ENCODE assay signal across 2 cellular contexts in the genomic region with DNA sequence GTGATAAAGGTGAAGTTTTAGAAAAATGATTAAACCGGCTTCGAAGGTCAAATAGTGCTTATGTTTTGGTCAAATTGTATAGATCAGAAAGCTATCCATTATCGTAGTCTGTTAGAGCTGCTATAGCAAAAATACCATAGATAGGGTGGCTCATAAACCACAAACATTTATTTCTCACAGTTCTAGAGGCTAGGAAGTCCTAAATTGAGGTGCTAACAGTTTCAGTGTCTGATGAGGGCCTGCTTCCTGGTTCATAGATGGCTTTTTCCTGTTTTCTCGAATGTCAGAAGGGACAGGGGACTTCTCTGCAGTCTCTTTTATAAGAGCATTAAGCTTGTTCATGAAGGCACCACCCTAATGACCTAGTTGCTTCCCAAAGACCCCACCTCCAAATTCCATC.
TF ChIP-seq lines count a peak whose summit lies in the region.

No MANE protein-coding gene starts in this region.

TF ChIP-seq in IMR-90, 13 proteins besides CTCF, POLR2A, EP300 and RAD21:
- TF ChIP-seq NFE2L2 (IDR thresholded peaks at IDR 0.05; ENCODE audit: low read depth, low read length) (no peak), MXI1 (IDR thresholded peaks at IDR 0.05; ENCODE audit: borderline replicate concordance, low read depth, low read length) (no peak), RCOR1 (IDR thresholded peaks at IDR 0.05; ENCODE audit: insufficient replicate concordance, low read length) (no peak), CEBPB (IDR thresholded peaks at IDR 0.05; ENCODE audit: low read depth, low read length) (no peak), CHD1 (IDR thresholded peaks at IDR 0.05; ENCODE audit: low read depth, low read length) (no peak), MAZ (IDR thresholded peaks at IDR 0.05; ENCODE audit: borderline replicate concordance, low read depth, low read length) (no peak)
- TF ChIP-seq, protein P1, sequence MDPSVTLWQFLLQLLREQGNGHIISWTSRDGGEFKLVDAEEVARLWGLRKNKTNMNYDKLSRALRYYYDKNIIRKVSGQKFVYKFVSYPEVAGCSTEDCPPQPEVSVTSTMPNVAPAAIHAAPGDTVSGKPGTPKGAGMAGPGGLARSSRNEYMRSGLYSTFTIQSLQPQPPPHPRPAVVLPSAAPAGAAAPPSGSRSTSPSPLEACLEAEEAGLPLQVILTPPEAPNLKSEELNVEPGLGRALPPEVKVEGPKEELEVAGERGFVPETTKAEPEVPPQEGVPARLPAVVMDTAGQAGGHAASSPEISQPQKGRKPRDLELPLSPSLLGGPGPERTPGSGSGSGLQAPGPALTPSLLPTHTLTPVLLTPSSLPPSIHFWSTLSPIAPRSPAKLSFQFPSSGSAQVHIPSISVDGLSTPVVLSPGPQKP (IDR thresholded peaks at IDR 0.05; ENCODE audit: borderline replicate concordance, low read depth, low read length), result no peak

TF ChIP-seq in WTC11, 78 proteins besides CTCF, POLR2A, EP300 and RAD21:
- TF ChIP-seq GTF2I (CRISPR knock-in tag; conservative IDR thresholded peaks at IDR 0.05) (no peak), SP1 (CRISPR knock-in tag; conservative IDR thresholded peaks at IDR 0.05) (no peak), ZNF416 (CRISPR knock-in tag; IDR thresholded peaks at IDR 0.05) (no peak), ZNF396 (CRISPR knock-in tag; IDR thresholded peaks at IDR 0.05; ENCODE audit: borderline replicate concordance) (no peak), NR3C1 (CRISPR knock-in tag; conservative IDR thresholded peaks at IDR 0.05; ENCODE audit: low read depth) (no peak), CBFB (CRISPR knock-in tag; IDR thresholded peaks at IDR 0.05; ENCODE audit: low read depth) (no peak), GRHL2 (CRISPR knock-in tag; IDR thresholded peaks at IDR 0.05; ENCODE audit: insufficient replicate concordance, severe bottlenecking) (no peak), FOXJ3 (CRISPR knock-in tag; IDR thresholded peaks at IDR 0.05; ENCODE audit: borderline replicate concordance) (no peak), CDX4 (CRISPR knock-in tag; IDR thresholded peaks at IDR 0.05; ENCODE audit: borderline replicate concordance) (no peak), NFATC4 (CRISPR knock-in tag; IDR thresholded peaks at IDR 0.05) (no peak), FOXK1 (CRISPR knock-in tag; IDR thresholded peaks at IDR 0.05) (no peak), NFE2L1 (CRISPR knock-in tag; IDR thresholded peaks at IDR 0.05) (no peak)
- TF ChIP-seq, protein P2, sequence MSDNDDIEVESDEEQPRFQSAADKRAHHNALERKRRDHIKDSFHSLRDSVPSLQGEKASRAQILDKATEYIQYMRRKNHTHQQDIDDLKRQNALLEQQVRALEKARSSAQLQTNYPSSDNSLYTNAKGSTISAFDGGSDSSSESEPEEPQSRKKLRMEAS (CRISPR knock-in tag; IDR thresholded peaks at IDR 0.05), result no peak
- TF ChIP-seq, protein P3, sequence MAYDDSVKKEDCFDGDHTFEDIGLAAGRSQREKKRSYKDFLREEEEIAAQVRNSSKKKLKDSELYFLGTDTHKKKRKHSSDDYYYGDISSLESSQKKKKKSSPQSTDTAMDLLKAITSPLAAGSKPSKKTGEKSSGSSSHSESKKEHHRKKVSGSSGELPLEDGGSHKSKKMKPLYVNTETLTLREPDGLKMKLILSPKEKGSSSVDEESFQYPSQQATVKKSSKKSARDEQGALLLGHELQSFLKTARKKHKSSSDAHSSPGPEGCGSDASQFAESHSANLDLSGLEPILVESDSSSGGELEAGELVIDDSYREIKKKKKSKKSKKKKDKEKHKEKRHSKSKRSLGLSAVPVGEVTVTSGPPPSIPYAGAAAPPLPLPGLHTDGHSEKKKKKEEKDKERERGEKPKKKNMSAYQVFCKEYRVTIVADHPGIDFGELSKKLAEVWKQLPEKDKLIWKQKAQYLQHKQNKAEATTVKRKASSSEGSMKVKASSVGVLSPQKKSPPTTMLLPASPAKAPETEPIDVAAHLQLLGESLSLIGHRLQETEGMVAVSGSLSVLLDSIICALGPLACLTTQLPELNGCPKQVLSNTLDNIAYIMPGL (CRISPR knock-in tag; IDR thresholded peaks at IDR 0.05), result no peak
- TF ChIP-seq, protein P4, sequence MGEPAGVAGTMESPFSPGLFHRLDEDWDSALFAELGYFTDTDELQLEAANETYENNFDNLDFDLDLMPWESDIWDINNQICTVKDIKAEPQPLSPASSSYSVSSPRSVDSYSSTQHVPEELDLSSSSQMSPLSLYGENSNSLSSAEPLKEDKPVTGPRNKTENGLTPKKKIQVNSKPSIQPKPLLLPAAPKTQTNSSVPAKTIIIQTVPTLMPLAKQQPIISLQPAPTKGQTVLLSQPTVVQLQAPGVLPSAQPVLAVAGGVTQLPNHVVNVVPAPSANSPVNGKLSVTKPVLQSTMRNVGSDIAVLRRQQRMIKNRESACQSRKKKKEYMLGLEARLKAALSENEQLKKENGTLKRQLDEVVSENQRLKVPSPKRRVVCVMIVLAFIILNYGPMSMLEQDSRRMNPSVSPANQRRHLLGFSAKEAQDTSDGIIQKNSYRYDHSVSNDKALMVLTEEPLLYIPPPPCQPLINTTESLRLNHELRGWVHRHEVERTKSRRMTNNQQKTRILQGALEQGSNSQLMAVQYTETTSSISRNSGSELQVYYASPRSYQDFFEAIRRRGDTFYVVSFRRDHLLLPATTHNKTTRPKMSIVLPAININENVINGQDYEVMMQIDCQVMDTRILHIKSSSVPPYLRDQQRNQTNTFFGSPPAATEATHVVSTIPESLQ (CRISPR knock-in tag; IDR thresholded peaks at IDR 0.05), result no peak
- TF ChIP-seq, protein P5, sequence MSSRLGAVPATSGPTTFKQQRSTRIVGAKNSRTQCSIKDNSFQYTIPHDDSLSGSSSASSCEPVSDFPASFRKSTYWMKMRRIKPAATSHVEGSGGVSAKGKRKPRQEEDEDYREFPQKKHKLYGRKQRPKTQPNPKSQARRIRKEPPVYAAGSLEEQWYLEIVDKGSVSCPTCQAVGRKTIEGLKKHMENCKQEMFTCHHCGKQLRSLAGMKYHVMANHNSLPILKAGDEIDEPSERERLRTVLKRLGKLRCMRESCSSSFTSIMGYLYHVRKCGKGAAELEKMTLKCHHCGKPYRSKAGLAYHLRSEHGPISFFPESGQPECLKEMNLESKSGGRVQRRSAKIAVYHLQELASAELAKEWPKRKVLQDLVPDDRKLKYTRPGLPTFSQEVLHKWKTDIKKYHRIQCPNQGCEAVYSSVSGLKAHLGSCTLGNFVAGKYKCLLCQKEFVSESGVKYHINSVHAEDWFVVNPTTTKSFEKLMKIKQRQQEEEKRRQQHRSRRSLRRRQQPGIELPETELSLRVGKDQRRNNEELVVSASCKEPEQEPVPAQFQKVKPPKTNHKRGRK (CRISPR knock-in tag; IDR thresholded peaks at IDR 0.05; ENCODE audit: borderline replicate concordance), result no peak
- TF ChIP-seq, protein P6, sequence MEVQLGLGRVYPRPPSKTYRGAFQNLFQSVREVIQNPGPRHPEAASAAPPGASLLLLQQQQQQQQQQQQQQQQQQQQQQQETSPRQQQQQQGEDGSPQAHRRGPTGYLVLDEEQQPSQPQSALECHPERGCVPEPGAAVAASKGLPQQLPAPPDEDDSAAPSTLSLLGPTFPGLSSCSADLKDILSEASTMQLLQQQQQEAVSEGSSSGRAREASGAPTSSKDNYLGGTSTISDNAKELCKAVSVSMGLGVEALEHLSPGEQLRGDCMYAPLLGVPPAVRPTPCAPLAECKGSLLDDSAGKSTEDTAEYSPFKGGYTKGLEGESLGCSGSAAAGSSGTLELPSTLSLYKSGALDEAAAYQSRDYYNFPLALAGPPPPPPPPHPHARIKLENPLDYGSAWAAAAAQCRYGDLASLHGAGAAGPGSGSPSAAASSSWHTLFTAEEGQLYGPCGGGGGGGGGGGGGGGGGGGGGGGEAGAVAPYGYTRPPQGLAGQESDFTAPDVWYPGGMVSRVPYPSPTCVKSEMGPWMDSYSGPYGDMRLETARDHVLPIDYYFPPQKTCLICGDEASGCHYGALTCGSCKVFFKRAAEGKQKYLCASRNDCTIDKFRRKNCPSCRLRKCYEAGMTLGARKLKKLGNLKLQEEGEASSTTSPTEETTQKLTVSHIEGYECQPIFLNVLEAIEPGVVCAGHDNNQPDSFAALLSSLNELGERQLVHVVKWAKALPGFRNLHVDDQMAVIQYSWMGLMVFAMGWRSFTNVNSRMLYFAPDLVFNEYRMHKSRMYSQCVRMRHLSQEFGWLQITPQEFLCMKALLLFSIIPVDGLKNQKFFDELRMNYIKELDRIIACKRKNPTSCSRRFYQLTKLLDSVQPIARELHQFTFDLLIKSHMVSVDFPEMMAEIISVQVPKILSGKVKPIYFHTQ (CRISPR knock-in tag; IDR thresholded peaks at IDR 0.05), result no peak
- TF ChIP-seq, protein P7, sequence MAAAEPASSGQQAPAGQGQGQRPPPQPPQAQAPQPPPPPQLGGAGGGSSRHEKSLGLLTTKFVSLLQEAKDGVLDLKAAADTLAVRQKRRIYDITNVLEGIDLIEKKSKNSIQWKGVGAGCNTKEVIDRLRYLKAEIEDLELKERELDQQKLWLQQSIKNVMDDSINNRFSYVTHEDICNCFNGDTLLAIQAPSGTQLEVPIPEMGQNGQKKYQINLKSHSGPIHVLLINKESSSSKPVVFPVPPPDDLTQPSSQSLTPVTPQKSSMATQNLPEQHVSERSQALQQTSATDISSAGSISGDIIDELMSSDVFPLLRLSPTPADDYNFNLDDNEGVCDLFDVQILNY (CRISPR knock-in tag; IDR thresholded peaks at IDR 0.05), result no peak
- TF ChIP-seq, protein P8, sequence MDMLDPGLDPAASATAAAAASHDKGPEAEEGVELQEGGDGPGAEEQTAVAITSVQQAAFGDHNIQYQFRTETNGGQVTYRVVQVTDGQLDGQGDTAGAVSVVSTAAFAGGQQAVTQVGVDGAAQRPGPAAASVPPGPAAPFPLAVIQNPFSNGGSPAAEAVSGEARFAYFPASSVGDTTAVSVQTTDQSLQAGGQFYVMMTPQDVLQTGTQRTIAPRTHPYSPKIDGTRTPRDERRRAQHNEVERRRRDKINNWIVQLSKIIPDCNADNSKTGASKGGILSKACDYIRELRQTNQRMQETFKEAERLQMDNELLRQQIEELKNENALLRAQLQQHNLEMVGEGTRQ (CRISPR knock-in tag; IDR thresholded peaks at IDR 0.05), result no peak
